Comparison of ENCODE assay signal across 19 cellular contexts in genomic region chr1:180221461-180221860, GRCh38. TPM values are rescaled to one million over a fixed set of nuclear protein-coding genes. Genes with fewer than 3 reads are reported as not detected.
"Had no signal": no experiment of that assay in that cellular context is flagged by ENCODE, and none has a peak within 500 bp of the region (broad histone marks: within the 10 kb centered on the region; RNA-seq: fewer than 3 reads in every experiment).

No MANE protein-coding gene starts in this region.

- H3K36me3 ChIP-seq: brain microvascular endothelial cell, left ventricle myocardium inferior, right atrium auricular region, transverse colon had no signal

- H3K27me3 ChIP-seq: right atrium auricular region had no signal

- H3K4me1 ChIP-seq: left ventricle myocardium inferior, right atrium auricular region, transverse colon had no signal

- H3K27ac ChIP-seq: brain microvascular endothelial cell, hepatocyte, left ventricle myocardium inferior, right atrium auricular region, transverse colon had no signal

- H3K79me2 ChIP-seq: hepatocyte had no signal

- H3K4me3 ChIP-seq: hepatocyte, left ventricle myocardium inferior, right atrium auricular region, transverse colon had no signal

- H3K9me3 ChIP-seq: left ventricle myocardium inferior, right atrium auricular region, transverse colon had no signal

- DNase-seq: activated CD4-positive, alpha-beta T cell treated with anti-CD3 and anti-CD28 coated beads for 4 hours; activated CD8-positive, alpha-beta T cell treated with anti-CD3 and anti-CD28 coated beads for 36 hours; activated gamma-delta T cell treated with Interleukin-2 at 50 U/mL for 16 hours; activated T-cell treated with anti-CD3 and anti-CD28 coated beads, Interleukin-2, amount 50 U/mL, for 4 hours; amniotic stem cell; brain microvascular endothelial cell; cortex of kidney; effector CD8-positive, alpha-beta T cell; kidney; left ventricle myocardium inferior; nephron progenitor cell; occipital lobe; small intestine; stimulated activated naive CD8-positive, alpha-beta T cell treated with anti-CD3 and anti-CD28 coated beads, Interleukin-15, Interleukin-2, amounts not matched to agents 100 U/mL and 50 U/mL, for 24 hours; T-helper 17 cell; transverse colon had no signal

- H2AFZ ChIP-seq: hepatocyte had no signal

- H3K4me2 ChIP-seq: hepatocyte had no signal

RNA-seq across cellular contexts. Expression of gene LHX4, which starts 8.6 kb away (rescaled TPM):
- total RNA-seq: activated CD8-positive, alpha-beta T cell treated with anti-CD3 and anti-CD28 coated beads for 36 hours; glomerular endothelial cell; kidney; left ventricle myocardium inferior; right atrium auricular region; T-helper 17 cell had no signal
